ENCODE assay signal across 9 cellular contexts in the genomic region with DNA sequence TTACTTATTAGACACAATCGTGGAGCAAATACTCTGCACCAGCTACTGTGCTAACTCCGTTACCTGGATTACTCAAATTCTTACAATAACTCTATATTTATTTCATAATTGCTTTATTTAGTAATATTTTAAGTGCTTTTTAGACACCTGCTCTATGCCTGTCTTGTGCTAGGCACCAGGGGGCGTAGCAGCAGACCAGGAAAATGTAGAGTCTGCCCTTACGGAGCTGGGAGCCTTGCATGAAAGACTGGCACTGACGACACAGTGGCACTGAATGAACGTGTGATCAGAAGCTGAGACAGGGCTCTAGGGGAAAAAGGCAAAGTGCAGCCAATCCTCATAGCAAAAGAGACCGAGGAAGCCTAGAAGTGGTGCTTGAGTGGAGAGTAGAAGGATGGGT.
DNase-seq lines count a peak whose midpoint lies in the region; ATAC-seq and TF ChIP-seq lines count a peak whose summit lies in the region.
"Had no signal": no experiment of that assay in that cellular context is flagged by ENCODE, and none has a peak within 500 bp of the region (broad histone marks: within the 10 kb centered on the region; RNA-seq: fewer than 3 reads in every experiment).

No MANE protein-coding gene starts in this region.

- no peak overlapping the region for H3K27ac Mint-ChIP-seq in activated CD4-positive, alpha-beta T cell treated with anti-CD3 and anti-CD28 coated beads for 36 hours

- no peak overlapping the region for H3K27ac ChIP-seq in Peyer's patch

- no peaks in the 10 kb centered on the region for H3K4me1 Mint-ChIP-seq in activated CD4-positive, alpha-beta T cell treated with anti-CD3 and anti-CD28 coated beads for 36 hours
- H3K4me1 Mint-ChIP-seq: naive B cell had no signal

- H3K4me1 ChIP-seq in Peyer's patch: no peaks in the 10 kb centered on the region

- intact Hi-C loops in activated CD4-positive, alpha-beta T cell treated with anti-CD3 and anti-CD28 coated beads for 36 hours (cut with DNase I, micrococcal nuclease): loop anchor here (1.0 to 10.0 kb wide), 2 partner anchors 102 to 331 kb away; no protein-coding TSS in a partner anchor
- intact Hi-C loops in head of caudate nucleus (cut with DNase I): no loop called here

- POLR2A ChIA-PET in activated CD4-positive, alpha-beta T cell treated with anti-CD3 and anti-CD28 coated beads for 36 hours (lab: Charles Lee): no interaction called here

- ATAC-seq in activated CD4-positive, alpha-beta T cell treated with anti-CD3 and anti-CD28 coated beads for 36 hours: no peak
- ATAC-seq in GM19328 (IDR thresholded peaks at IDR 0.05; ENCODE audit: unreplicated experiment) (no peak), HG02938 (IDR thresholded peaks at IDR 0.05; ENCODE audit: unreplicated experiment) (no peak)

- TF ChIP-seq POLR2A in Peyer's patch (IDR thresholded peaks at IDR 0.05): no peak

- H3K9me3 ChIP-seq in Peyer's patch: no peaks in the 10 kb centered on the region

- peak; percentile 47 for DNase-seq in activated CD4-positive, alpha-beta T cell treated with anti-CD3 and anti-CD28 coated beads for 36 hours
- DNase-seq in activated CD4-positive, alpha-beta T cell treated with anti-CD3 and anti-CD28 coated beads for 1 hour: no peak
- DNase-seq in Peyer's patch (no peak), head of caudate nucleus (peak; percentile 22 to 86 (median 75)), superior temporal gyrus (ENCODE audit: extremely low spot score) (peak; percentile 82), NCI-H2227 treated with DMSO at 0.1 percent for 48 hours (lab: John Stamatoyannopoulos, UW) (no peak)
- DNase-seq: naive B cell had no signal

- H3K27me3 Mint-ChIP-seq in activated CD4-positive, alpha-beta T cell treated with anti-CD3 and anti-CD28 coated beads for 36 hours: peaks cover 7% of the 10 kb centered on the region

- H3K36me3 ChIP-seq in Peyer's patch: no peaks in the 10 kb centered on the region

- peak in 4 of 6 experiments; percentile 13 to 43 (median 42) for TF ChIP-seq CTCF in Peyer's patch (IDR thresholded peaks at IDR 0.05)

- H3K9me3 Mint-ChIP-seq in activated CD4-positive, alpha-beta T cell treated with anti-CD3 and anti-CD28 coated beads for 36 hours (ENCODE audit: low read depth): no peaks in the 10 kb centered on the region
- H3K9me3 Mint-ChIP-seq: naive B cell had no signal

- no peaks in the 10 kb centered on the region for H3K36me3 Mint-ChIP-seq in activated CD4-positive, alpha-beta T cell treated with anti-CD3 and anti-CD28 coated beads for 36 hours (ENCODE audit: low read depth)
- H3K36me3 Mint-ChIP-seq: naive B cell had no signal

- H3K4me3 ChIP-seq in Peyer's patch: no peak overlapping the region

- no peak overlapping the region for H3K4me3 Mint-ChIP-seq in activated CD4-positive, alpha-beta T cell treated with anti-CD3 and anti-CD28 coated beads for 36 hours
- H3K4me3 Mint-ChIP-seq: naive B cell had no signal

- H3K27me3 ChIP-seq in Peyer's patch: no peaks in the 10 kb centered on the region

- CTCF ChIA-PET in activated CD4-positive, alpha-beta T cell treated with anti-CD3 and anti-CD28 coated beads for 36 hours (lab: Charles Lee): no interaction called here

Comparison
In these comparisons a context has a peak if more than half of its experiments do, and no peak if none do; other contexts are left out.
1. DNase-seq: peak in activated CD4-positive, alpha-beta T cell treated with anti-CD3 and anti-CD28 coated beads for 36 hours (single experiment), head of caudate nucleus (42 of 42) and superior temporal gyrus (single experiment); none in activated CD4-positive, alpha-beta T cell treated with anti-CD3 and anti-CD28 coated beads for 1 hour (single experiment), Peyer's patch (0 of 3) and NCI-H2227 treated with DMSO at 0.1 percent for 48 hours (single experiment).